ENCODE assay signal across 4 cellular contexts in the genomic region with DNA sequence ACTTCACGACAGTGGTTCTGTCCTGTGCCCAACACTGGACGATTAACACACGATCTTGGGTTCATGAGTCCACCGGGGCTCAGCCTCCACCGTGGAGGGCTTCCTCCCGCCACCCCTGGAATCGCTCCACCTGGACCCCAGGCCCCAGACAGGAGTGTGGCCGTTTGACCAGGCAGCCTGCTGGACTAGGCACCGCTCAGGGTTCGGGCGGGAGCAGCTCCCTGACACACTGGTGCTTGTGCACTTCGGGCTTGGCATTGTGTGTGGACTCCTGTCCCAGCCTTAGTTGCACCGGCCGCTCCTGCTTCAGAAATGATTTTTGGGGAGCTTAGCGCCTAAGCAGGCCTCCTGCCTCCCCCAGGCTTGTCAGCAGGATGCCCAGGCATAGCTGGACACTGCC.
"Had no signal": no experiment of that assay in that cellular context is flagged by ENCODE, and none has a peak within 500 bp of the region (broad histone marks: within the 10 kb centered on the region; RNA-seq: fewer than 3 reads in every experiment).

No MANE protein-coding gene starts in this region.

- DNase-seq: H9, HCEC 1CT, IMR-90 had no signal

- H3K4me1 Mint-ChIP-seq: GM23338, H9 had no signal

- ATAC-seq: GM23338 had no signal

- H3K27ac Mint-ChIP-seq: GM23338, H9 had no signal

- H3K9me3 Mint-ChIP-seq: H9 had no signal

- H3K4me3 Mint-ChIP-seq: GM23338, H9 had no signal
